ENCODE assay signal across 13 cellular contexts in the genomic region with DNA sequence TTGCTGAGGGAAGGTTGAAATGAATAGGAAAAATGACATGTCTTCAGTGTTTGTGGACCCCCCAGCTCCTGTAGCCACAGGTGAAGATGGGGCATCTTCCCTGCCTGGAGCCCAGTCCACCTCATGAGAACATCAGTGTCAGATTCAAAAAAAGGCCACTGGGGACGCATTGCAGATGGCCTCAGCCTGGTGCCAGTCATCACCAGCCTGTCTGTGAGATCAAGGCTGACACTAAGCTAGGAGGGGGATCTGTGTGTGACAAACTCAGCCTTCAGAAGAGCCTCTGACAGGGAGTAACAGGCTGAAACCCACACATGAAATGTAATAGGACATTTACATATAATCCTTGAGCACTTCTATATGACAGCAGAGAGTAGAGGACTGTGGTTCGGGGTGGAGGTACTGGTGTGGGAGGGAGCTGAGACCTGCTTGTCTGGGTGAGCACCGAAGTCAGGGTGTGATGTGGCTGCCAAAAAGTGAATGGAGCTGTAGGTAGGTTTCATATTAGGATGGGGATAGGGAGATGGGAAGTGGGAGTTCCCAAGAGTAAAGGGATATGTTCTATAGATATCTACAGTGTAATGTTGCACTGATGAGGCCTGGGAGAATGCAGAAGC. TPM values are rescaled to one million over a fixed set of nuclear protein-coding genes. Genes with fewer than 3 reads are reported as not detected.
A peak's percentile ranks its signal among the peaks of the same experiment; 100 is the strongest.
DNase-seq lines count a peak whose midpoint lies in the region; ATAC-seq and TF ChIP-seq lines count a peak whose summit lies in the region.
"Had no signal": no experiment of that assay in that cellular context is flagged by ENCODE, and none has a peak within 500 bp of the region (broad histone marks: within the 10 kb centered on the region; RNA-seq: fewer than 3 reads in every experiment).

No MANE protein-coding gene starts in this region.

- no peak overlapping the region for H3K27ac ChIP-seq in OCI-LY3 (ENCODE audit: low read length)
- H3K27ac ChIP-seq in smooth muscle cell (ENCODE audit: low read depth), result no peak overlapping the region
- H3K27ac ChIP-seq: 22Rv1, hepatocyte had no signal

- H3K4me2 ChIP-seq in OCI-LY3 (ENCODE audit: low read length), result no peak overlapping the region
- H3K4me2 ChIP-seq in smooth muscle cell, result no peak overlapping the region
- H3K4me2 ChIP-seq: hepatocyte had no signal

- no peaks in the 10 kb centered on the region for H3K36me3 ChIP-seq in OCI-LY3 (replicated peaks; ENCODE audit: low read depth, low read length)
- no peaks in the 10 kb centered on the region for H3K36me3 ChIP-seq in smooth muscle cell (ENCODE audit: low read depth)

- H4K20me1 ChIP-seq in OCI-LY3 (ENCODE audit: insufficient read depth, low read length) (no peaks in the 10 kb centered on the region), smooth muscle cell (ENCODE audit: low read depth) (no peaks in the 10 kb centered on the region)

- H3K9me3 ChIP-seq in OCI-LY3 (ENCODE audit: insufficient read depth, low read length) (no peaks in the 10 kb centered on the region), smooth muscle cell (replicated peaks; ENCODE audit: low read depth) (no peaks in the 10 kb centered on the region)

- no peaks in the 10 kb centered on the region for H3F3A ChIP-seq in smooth muscle cell (ENCODE audit: low read depth)

- DNase-seq in T-helper 1 cell (no peak), foreskin fibroblast (no peak), NCI-H446 (lab: John Stamatoyannopoulos, UW) (no peak), smooth muscle cell (lab: John Stamatoyannopoulos, UW; ENCODE audit: unreplicated experiment) (no peak)
- DNase-seq in activated T-helper 2 cell treated with anti-CD3 and anti-CD28 coated beads, Interferon-gamma antibody, Interleukin-2, Interleukin-4, amounts not matched to agents 10 μg/mL and 5 μg/mL and 100 μg/mL, durations not matched to agents 14 hours and 24 hours and 36 hours (ENCODE audit: low spot score), result no peak
- peak in 1 of 10 donors; percentile 13 for DNase-seq in naive thymus-derived CD8-positive, alpha-beta T cell
- DNase-seq: NCI-H2029 treated with DMSO at 0.1 percent for 48 hours, NCI-H69 had no signal

- no peak for TF ChIP-seq CTCF in OCI-LY3 (IDR thresholded peaks at IDR 0.05; ENCODE audit: low read depth, low read length)
- no peak for TF ChIP-seq CTCF in foreskin fibroblast (IDR thresholded peaks at IDR 0.05; ENCODE audit: low read depth, low read length)
- no peak for TF ChIP-seq CTCF in smooth muscle cell (IDR thresholded peaks at IDR 0.05; ENCODE audit: borderline replicate concordance, insufficient read depth, poor library complexity, severe bottlenecking)

- no peaks in the 10 kb centered on the region for H3K27me3 Mint-ChIP-seq in T-helper 1 cell treated with Interleukin-12 subunit alpha and Interleukin-12 subunit beta and Interleukin-4 antibody, amounts not matched to agents 30 μg/mL and 1 μg/mL, for 36 hours (ENCODE audit: low read depth)
- no peaks in the 10 kb centered on the region for H3K27me3 Mint-ChIP-seq in activated T-helper 2 cell treated with anti-CD3 and anti-CD28 coated beads, Interferon-gamma antibody, Interleukin-2, Interleukin-4, amounts not matched to agents 10 μg/mL and 5 μg/mL and 100 μg/mL, durations not matched to agents 14 hours and 24 hours and 36 hours (ENCODE audit: low read depth)
- no peaks in the 10 kb centered on the region for H3K27me3 Mint-ChIP-seq in naive thymus-derived CD8-positive, alpha-beta T cell

- H3K27me3 ChIP-seq in OCI-LY3 (ENCODE audit: low read depth, low read length), result peaks cover 3% of the 10 kb centered on the region; the same call in 1 of the 2 replicates
- H3K27me3 ChIP-seq in smooth muscle cell (ENCODE audit: low read depth), result no peaks in the 10 kb centered on the region
- H3K27me3 ChIP-seq: hepatocyte had no signal

- no peak for ATAC-seq in naive thymus-derived CD8-positive, alpha-beta T cell

- H3K79me2 ChIP-seq in OCI-LY3 (ENCODE audit: low read length), result no peaks in the 10 kb centered on the region
- no peaks in the 10 kb centered on the region for H3K79me2 ChIP-seq in smooth muscle cell (ENCODE audit: low read depth)
- H3K79me2 ChIP-seq: hepatocyte had no signal

- intact Hi-C loops in activated T-helper 2 cell treated with anti-CD3 and anti-CD28 coated beads, Interferon-gamma antibody, Interleukin-2, Interleukin-4, amounts not matched to agents 10 μg/mL and 5 μg/mL and 100 μg/mL, durations not matched to agents 14 hours and 24 hours and 36 hours (cut with micrococcal nuclease), result loop anchor here (2.0 to 5.0 kb wide), 2 partner anchors 53 to 83 kb away; partner anchors contain the start of genes MEI1 and SREBF2

- peak overlapping the region; percentile 78 for H3K4me3 Mint-ChIP-seq in T-helper 1 cell treated with Interleukin-12 subunit alpha and Interleukin-12 subunit beta and Interleukin-4 antibody, amounts not matched to agents 30 μg/mL and 1 μg/mL, for 36 hours
- peak overlapping the region; percentile 75 for H3K4me3 Mint-ChIP-seq in activated T-helper 2 cell treated with anti-CD3 and anti-CD28 coated beads, Interferon-gamma antibody, Interleukin-2, Interleukin-4, amounts not matched to agents 10 μg/mL and 5 μg/mL and 100 μg/mL, durations not matched to agents 14 hours and 24 hours and 36 hours (ENCODE audit: low read depth)
- H3K4me3 Mint-ChIP-seq in naive thymus-derived CD8-positive, alpha-beta T cell, result peak overlapping the region; percentile 55 to 93 (median 87)

- peaks cover 12% of the 10 kb centered on the region for H3K4me1 ChIP-seq in OCI-LY3 (ENCODE audit: low read length)
- no peaks in the 10 kb centered on the region for H3K4me1 ChIP-seq in smooth muscle cell (ENCODE audit: low read depth)

- peaks cover 7% of the 10 kb centered on the region for H3K36me3 Mint-ChIP-seq in T-helper 1 cell treated with Interleukin-12 subunit alpha and Interleukin-12 subunit beta and Interleukin-4 antibody, amounts not matched to agents 30 μg/mL and 1 μg/mL, for 36 hours (ENCODE audit: low read depth)
- H3K36me3 Mint-ChIP-seq in activated T-helper 2 cell treated with anti-CD3 and anti-CD28 coated beads, Interferon-gamma antibody, Interleukin-2, Interleukin-4, amounts not matched to agents 10 μg/mL and 5 μg/mL and 100 μg/mL, durations not matched to agents 14 hours and 24 hours and 36 hours (ENCODE audit: low read depth), result peaks cover 8% of the 10 kb centered on the region
- peaks cover 0 to 6% (median 4%) of the 10 kb centered on the region in 3 donors for H3K36me3 Mint-ChIP-seq in naive thymus-derived CD8-positive, alpha-beta T cell

- peaks cover 37% of the 10 kb centered on the region for H3K4me1 Mint-ChIP-seq in T-helper 1 cell treated with Interleukin-12 subunit alpha and Interleukin-12 subunit beta and Interleukin-4 antibody, amounts not matched to agents 30 μg/mL and 1 μg/mL, for 36 hours (ENCODE audit: low read depth)
- peaks cover 31% of the 10 kb centered on the region for H3K4me1 Mint-ChIP-seq in activated T-helper 2 cell treated with anti-CD3 and anti-CD28 coated beads, Interferon-gamma antibody, Interleukin-2, Interleukin-4, amounts not matched to agents 10 μg/mL and 5 μg/mL and 100 μg/mL, durations not matched to agents 14 hours and 24 hours and 36 hours (ENCODE audit: low read depth)
- H3K4me1 Mint-ChIP-seq in naive thymus-derived CD8-positive, alpha-beta T cell, result peaks cover 32 to 64% (median 56%) of the 10 kb centered on the region in 4 donors

- H3K4me3 ChIP-seq in OCI-LY3 (ENCODE audit: low read length), result no peak overlapping the region
- no peak overlapping the region for H3K4me3 ChIP-seq in foreskin fibroblast (ENCODE audit: low read depth in 1 of 2, low read length in 2 of 2)
- no peak overlapping the region for H3K4me3 ChIP-seq in smooth muscle cell
- H3K4me3 ChIP-seq: hepatocyte had no signal

- 45% methylated on average over 3 of the region's 3 CpGs for WGBS in smooth muscle cell (ENCODE audit: low lambda C conversion rate)

- no peak overlapping the region for H3K9ac ChIP-seq in OCI-LY3 (ENCODE audit: low read length)
- H3K9ac ChIP-seq in smooth muscle cell (ENCODE audit: low read depth), result no peak overlapping the region

- peak overlapping the region; percentile 98 for H3K27ac Mint-ChIP-seq in T-helper 1 cell treated with Interleukin-12 subunit alpha and Interleukin-12 subunit beta and Interleukin-4 antibody, amounts not matched to agents 30 μg/mL and 1 μg/mL, for 36 hours
- H3K27ac Mint-ChIP-seq in activated T-helper 2 cell treated with anti-CD3 and anti-CD28 coated beads, Interferon-gamma antibody, Interleukin-2, Interleukin-4, amounts not matched to agents 10 μg/mL and 5 μg/mL and 100 μg/mL, durations not matched to agents 14 hours and 24 hours and 36 hours, result peak overlapping the region; percentile 94
- peak overlapping the region; percentile 98 to 100 (median 99) for H3K27ac Mint-ChIP-seq in naive thymus-derived CD8-positive, alpha-beta T cell
- H3K27ac Mint-ChIP-seq: progenitor cell of endocrine pancreas had no signal

- no peaks in the 10 kb centered on the region for H3K9me3 Mint-ChIP-seq in T-helper 1 cell treated with Interleukin-12 subunit alpha and Interleukin-12 subunit beta and Interleukin-4 antibody, amounts not matched to agents 30 μg/mL and 1 μg/mL, for 36 hours
- no peaks in the 10 kb centered on the region for H3K9me3 Mint-ChIP-seq in activated T-helper 2 cell treated with anti-CD3 and anti-CD28 coated beads, Interferon-gamma antibody, Interleukin-2, Interleukin-4, amounts not matched to agents 10 μg/mL and 5 μg/mL and 100 μg/mL, durations not matched to agents 14 hours and 24 hours and 36 hours
- no peaks in the 10 kb centered on the region for H3K9me3 Mint-ChIP-seq in naive thymus-derived CD8-positive, alpha-beta T cell

- POLR2A ChIA-PET in naive thymus-derived CD8-positive, alpha-beta T cell (lab: Charles Lee), result interaction anchor here (0.6 to 8.0 kb wide), 15 partner anchors 7 to 779 kb away, joined by 3 to 323 read pairs (median 5); partner anchors contain the start of genes CCDC134, DESI1, MEI1 and SMDT1

- H2AFZ ChIP-seq in OCI-LY3 (ENCODE audit: low read depth, low read length) (0 out of 2 replicates have a peak overlapping the region, but pooled peaks have one; percentile 18), smooth muscle cell (ENCODE audit: low read depth) (no peak overlapping the region)
- H2AFZ ChIP-seq: hepatocyte had no signal

RNA-seq across cellular contexts. Expression of gene CCDC134, which starts 20.5 kb away (rescaled TPM):
- total RNA-seq in activated T-helper 2 cell treated with anti-CD3 and anti-CD28 coated beads, Interferon-gamma antibody, Interleukin-2, Interleukin-4, amounts not matched to agents 10 μg/mL and 5 μg/mL and 100 μg/mL, durations not matched to agents 14 hours and 24 hours and 36 hours, result 17.4 and 19.6 TPM in 2 replicates
- total RNA-seq in naive thymus-derived CD8-positive, alpha-beta T cell, result 10 to 100 TPM; 17.1 to 23.1 TPM
- 1 to 10 TPM; 3.5 to 5.6 (median 3.8) TPM for polyA plus RNA-seq in naive thymus-derived CD8-positive, alpha-beta T cell
- total RNA-seq in smooth muscle cell, result 6.5 and 7.4 TPM in 2 replicates
- polyA plus RNA-seq in smooth muscle cell, result 4.6 and 8.8 TPM in 2 replicates

RNA-seq across cellular contexts. Expression of gene SREBF2, which starts 52.9 kb away (rescaled TPM):
- total RNA-seq in activated T-helper 2 cell treated with anti-CD3 and anti-CD28 coated beads, Interferon-gamma antibody, Interleukin-2, Interleukin-4, amounts not matched to agents 10 μg/mL and 5 μg/mL and 100 μg/mL, durations not matched to agents 14 hours and 24 hours and 36 hours, result 191 and 202 TPM in 2 replicates
- total RNA-seq in naive thymus-derived CD8-positive, alpha-beta T cell, result 100 to 1,000 TPM; 106 TPM
- polyA plus RNA-seq in naive thymus-derived CD8-positive, alpha-beta T cell, result 10 to 100 TPM; 16.3 to 21.9 (median 18.2) TPM
- 62.9 and 70.3 TPM in 2 replicates for total RNA-seq in smooth muscle cell
- polyA plus RNA-seq in smooth muscle cell, result 68.5 and 78.2 TPM in 2 replicates
